Comparison of ENCODE assay signal across 1 cellular context in genomic region chr15:43800286-43801136, GRCh38.
TF ChIP-seq lines count a peak whose summit lies in the region.

Gene HYPK (plus strand): TSS chr15:43800599. CDS start chr15:43800623, 24 bp downstream.

TF ChIP-seq in HepG2, 621 proteins besides CTCF, POLR2A, EP300 and RAD21 (continued from another document and continues in another):
- no peak for TF ChIP-seq FUBP1 (CRISPR knock-in tag; IDR thresholded peaks at IDR 0.05; ENCODE audit: borderline replicate concordance)
- no peak for TF ChIP-seq DMTF1 (CRISPR knock-in tag; IDR thresholded peaks at IDR 0.05)
- TF ChIP-seq ZNF792 (CRISPR knock-in tag; IDR thresholded peaks at IDR 0.05), result peak; percentile 58; the same call in 1 of the 2 replicates
- TF ChIP-seq ZNF407 (CRISPR knock-in tag; IDR thresholded peaks at IDR 0.05; ENCODE audit: not compliant biosample characterization), result peak; percentile 71
- no peak for TF ChIP-seq TEAD2 (CRISPR knock-in tag; IDR thresholded peaks at IDR 0.05)
- TF ChIP-seq ZGPAT (CRISPR knock-in tag; IDR thresholded peaks at IDR 0.05), result peak; percentile 71; the same call in 1 of the 2 replicates
- TF ChIP-seq ZFX (CRISPR knock-in tag; IDR thresholded peaks at IDR 0.05; ENCODE audit: low read depth), result peak; percentile 66
- TF ChIP-seq PHF5A (CRISPR knock-in tag; IDR thresholded peaks at IDR 0.05; ENCODE audit: low read depth, unreplicated experiment), result peak; percentile 74
- peak; percentile 58; the same call in 1 of the 2 replicates for TF ChIP-seq POGK (CRISPR knock-in tag; conservative IDR thresholded peaks at IDR 0.05)
- TF ChIP-seq SATB2 (CRISPR knock-in tag; IDR thresholded peaks at IDR 0.05), result no peak
- 0 out of 2 replicates have a peak, but pooled peaks have one; percentile 79 for TF ChIP-seq CENPT (CRISPR knock-in tag; IDR thresholded peaks at IDR 0.05; ENCODE audit: low read depth)
- 0 out of 2 replicates have a peak, but pooled peaks have one; percentile 26 for TF ChIP-seq SP5 (CRISPR knock-in tag; IDR thresholded peaks at IDR 0.05; ENCODE audit: borderline replicate concordance, low read depth)
- TF ChIP-seq ZNF274 (CRISPR knock-in tag; IDR thresholded peaks at IDR 0.05), result no peak
- TF ChIP-seq PHF8 (CRISPR knock-in tag; IDR thresholded peaks at IDR 0.05), result peak; percentile 81
- peak; percentile 79 to 81; a peak in 2 of 4 replicates for TF ChIP-seq HMGXB4 (CRISPR knock-in tag; IDR thresholded peaks at IDR 0.05; ENCODE audit: borderline replicate concordance in 1 of 2, low read depth in 1 of 2)
- 0 out of 2 replicates have a peak, but pooled peaks have one; percentile 57 for TF ChIP-seq ZMAT3 (CRISPR knock-in tag; conservative IDR thresholded peaks at IDR 0.05)
- peak; percentile 66; the same call in 1 of the 2 replicates for TF ChIP-seq HOXA3 (CRISPR knock-in tag; IDR thresholded peaks at IDR 0.05)
- peak; percentile 73 for TF ChIP-seq AKAP8 (CRISPR knock-in tag; IDR thresholded peaks at IDR 0.05)
- 0 out of 2 replicates have a peak, but pooled peaks have one; percentile 58 for TF ChIP-seq ZNF546 (CRISPR knock-in tag; conservative IDR thresholded peaks at IDR 0.05)
- no peak for TF ChIP-seq SMARCC2 (IDR thresholded peaks at IDR 0.05)
- TF ChIP-seq MAZ (IDR thresholded peaks at IDR 0.05; ENCODE audit: borderline replicate concordance, low read depth, low read length), result no peak; the same call in 1 of the 2 replicates
- 0 out of 2 replicates have a peak, but pooled peaks have one; percentile 48 for TF ChIP-seq MAZ (CRISPR knock-in tag; IDR thresholded peaks at IDR 0.05; ENCODE audit: low read depth)
- TF ChIP-seq ATAD3A (CRISPR knock-in tag; IDR thresholded peaks at IDR 0.05), result 0 out of 2 replicates have a peak, but pooled peaks have one; percentile 33
- TF ChIP-seq DR1 (CRISPR knock-in tag; IDR thresholded peaks at IDR 0.05), result no peak
- TF ChIP-seq ZNF737 (CRISPR knock-in tag; IDR thresholded peaks at IDR 0.05; ENCODE audit: borderline replicate concordance), result 0 out of 2 replicates have a peak, but pooled peaks have one; percentile 24
- peak; percentile 28; the same call in 1 of the 2 replicates for TF ChIP-seq ZNF768 (CRISPR knock-in tag; IDR thresholded peaks at IDR 0.05)
- TF ChIP-seq ZNF235 (CRISPR knock-in tag; IDR thresholded peaks at IDR 0.05; ENCODE audit: borderline replicate concordance), result peak; percentile 74; the same call in 1 of the 2 replicates
- no peak for TF ChIP-seq FOSL1 (CRISPR knock-in tag; IDR thresholded peaks at IDR 0.05; ENCODE audit: borderline replicate concordance)
- 0 out of 2 replicates have a peak, but pooled peaks have one; percentile 37 for TF ChIP-seq TFE3 (CRISPR knock-in tag; IDR thresholded peaks at IDR 0.05)
- TF ChIP-seq CBFB (CRISPR knock-in tag; IDR thresholded peaks at IDR 0.05), result 0 out of 2 replicates have a peak, but pooled peaks have one; percentile 39
- TF ChIP-seq HNF4G (IDR thresholded peaks at IDR 0.05; ENCODE audit: borderline replicate concordance, low read depth, low read length), result no peak
- TF ChIP-seq HNF4G (CRISPR knock-in tag; IDR thresholded peaks at IDR 0.05; ENCODE audit: borderline replicate concordance, low read depth), result no peak
- peak; percentile 69; the same call in 1 of the 2 replicates for TF ChIP-seq ZNF724P (CRISPR knock-in tag; IDR thresholded peaks at IDR 0.05; ENCODE audit: borderline replicate concordance)
- TF ChIP-seq ZNF468 (CRISPR knock-in tag; IDR thresholded peaks at IDR 0.05), result 0 out of 2 replicates have a peak, but pooled peaks have one; percentile 1
- TF ChIP-seq GPN1 (CRISPR knock-in tag; IDR thresholded peaks at IDR 0.05; ENCODE audit: borderline replicate concordance), result no peak
- TF ChIP-seq ZNF619 (CRISPR knock-in tag; IDR thresholded peaks at IDR 0.05), result no peak
- TF ChIP-seq SRSF9 (IDR thresholded peaks at IDR 0.05; ENCODE audit: borderline replicate concordance, insufficient read depth, low read depth, low read length, poor library complexity, severe bottlenecking), result no peak
- no peak for TF ChIP-seq CENPBD1 (CRISPR knock-in tag; IDR thresholded peaks at IDR 0.05; ENCODE audit: borderline replicate concordance, low read depth)
- TF ChIP-seq FOXA1 (IDR thresholded peaks at IDR 0.05), result no peak
- TF ChIP-seq FOXA1 (CRISPR knock-in tag; IDR thresholded peaks at IDR 0.05), result no peak
